25 cellular contexts compared by ENCODE assay signal in the genomic region with DNA sequence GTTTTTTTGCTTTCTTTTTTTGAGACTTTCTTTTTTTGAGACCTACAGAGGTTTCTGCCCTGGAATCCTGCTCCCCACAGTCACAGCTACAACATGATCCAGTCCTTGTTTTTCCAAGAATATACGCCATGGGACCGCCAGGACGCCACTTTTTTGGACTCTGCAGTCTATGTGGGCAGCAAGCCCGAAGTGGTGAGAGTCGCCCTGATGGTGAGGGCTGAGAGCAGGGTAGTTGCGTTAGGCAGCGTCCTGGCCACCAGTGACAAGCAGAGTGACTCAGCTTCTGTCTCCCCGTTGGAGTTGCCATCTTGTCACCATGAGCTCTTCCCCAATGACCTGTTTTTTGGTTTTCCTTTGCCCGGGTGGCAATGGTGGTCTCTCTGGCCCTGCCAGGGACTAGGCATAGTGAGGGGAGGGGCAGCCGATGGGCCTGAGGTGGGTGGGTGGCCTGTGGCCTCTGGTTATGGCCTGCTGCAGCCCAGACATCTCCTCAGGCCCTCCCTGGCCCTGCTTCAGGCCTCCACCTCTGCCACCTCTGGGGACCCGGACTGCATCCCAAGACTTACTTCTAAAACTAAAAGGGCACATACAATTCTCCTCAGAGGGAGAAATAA.
"Had no signal": no experiment of that assay in that cellular context is flagged by ENCODE, and none has a peak within 500 bp of the region (broad histone marks: within the 10 kb centered on the region; RNA-seq: fewer than 3 reads in every experiment).

No MANE protein-coding gene starts in this region.

- H3K36me3 ChIP-seq: left lung, left ventricle myocardium inferior, lower lobe of right lung had no signal

- H3K79me2 ChIP-seq: hepatocyte had no signal

- H3K27ac ChIP-seq: hepatocyte, left lung, left ventricle myocardium inferior, lower lobe of right lung had no signal

- H3K4me3 ChIP-seq: hepatocyte, left lung, left ventricle myocardium inferior, lower lobe of right lung, lung, mucosa of descending colon had no signal

- H3K4me1 Mint-ChIP-seq: immature natural killer cell; memory B cell; mesothelial cell of epicardium; naive B cell; naive thymus-derived CD4-positive, alpha-beta T cell had no signal

- H3K27ac Mint-ChIP-seq: immature natural killer cell; memory B cell; mesothelial cell of epicardium; naive thymus-derived CD4-positive, alpha-beta T cell had no signal

- H3K4me3 Mint-ChIP-seq: immature natural killer cell; memory B cell; mesothelial cell of epicardium; naive thymus-derived CD4-positive, alpha-beta T cell had no signal

- H3K9me3 ChIP-seq: left ventricle myocardium inferior, lower lobe of right lung, mucosa of descending colon had no signal

- H3K27me3 Mint-ChIP-seq: memory B cell, naive B cell had no signal

- H3K27me3 ChIP-seq: hepatocyte, left lung had no signal

- DNase-seq: hippocampal formation; hypothalamus; immature natural killer cell; islet precursor cell; kidney; kidney glomerular epithelial cell; left cardiac atrium; left colon; left ventricle myocardium inferior; left ventricle myocardium superior; lower lobe of right lung; mammary epithelial cell; mesenchymal stem cell; mesendoderm; midbrain; mucosa of descending colon; naive B cell; naive thymus-derived CD4-positive, alpha-beta T cell had no signal

- FAIRE-seq: islet of Langerhans, keratinocyte, kidney had no signal

- H3K36me3 Mint-ChIP-seq: immature natural killer cell; memory B cell; mesothelial cell of epicardium; naive B cell; naive thymus-derived CD4-positive, alpha-beta T cell had no signal

- H2AFZ ChIP-seq: hepatocyte had no signal

- H3K4me2 ChIP-seq: hepatocyte had no signal

- H3K4me1 ChIP-seq: left lung, left ventricle myocardium inferior, lower lobe of right lung had no signal
